ENCODE assay signal across 9 cellular contexts in the genomic region with DNA sequence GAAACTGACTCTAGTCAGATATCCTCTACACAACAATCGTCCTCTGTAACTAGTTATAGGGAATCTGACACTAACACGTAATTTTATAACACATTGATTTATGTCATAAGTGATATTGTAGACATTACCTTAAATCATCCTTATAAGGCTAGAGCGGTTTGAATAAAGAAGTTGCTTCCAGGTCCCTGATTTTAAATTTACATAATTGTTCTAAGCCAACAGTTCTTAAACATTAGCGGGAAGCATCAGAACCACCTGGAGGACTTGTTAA. TPM values are rescaled to one million over a fixed set of nuclear protein-coding genes. Genes with fewer than 3 reads are reported as not detected.
DNase-seq lines count a peak whose midpoint lies in the region; ATAC-seq and TF ChIP-seq lines count a peak whose summit lies in the region.
"Had no signal": no experiment of that assay in that cellular context is flagged by ENCODE, and none has a peak within 500 bp of the region (broad histone marks: within the 10 kb centered on the region; RNA-seq: fewer than 3 reads in every experiment).

No MANE protein-coding gene starts in this region.

- 34% methylated on average over 4 of the region's 4 CpGs for WGBS in esophagus muscularis mucosa
- 31% methylated on average over 4 of the region's 4 CpGs for WGBS in prostate gland

- H3K27ac ChIP-seq in esophagus muscularis mucosa (replicated peaks in 1 of 4): peak overlapping the region; percentile 91 to 96 (median 95)
- peak overlapping the region; percentile 95 to 97 for H3K27ac ChIP-seq in prostate gland
- H3K27ac ChIP-seq in brain microvascular endothelial cell: no peak overlapping the region

- no peaks in the 10 kb centered on the region for H3K9me3 ChIP-seq in esophagus muscularis mucosa
- H3K9me3 ChIP-seq in prostate gland: no peaks in the 10 kb centered on the region
- H3K9me3 ChIP-seq: neutrophil had no signal

- no peak for TF ChIP-seq EP300 in esophagus muscularis mucosa (IDR thresholded peaks at IDR 0.05)

- intact Hi-C loops in esophagus muscularis mucosa (cut with DNase I): no loop called here
- intact Hi-C loops in prostate gland (cut with DNase I): no loop called here

- H3K4me1 ChIP-seq in esophagus muscularis mucosa (peaks cover 55 to 68% (median 66%) of the 10 kb centered on the region in 4 donors), prostate gland (replicated peaks) (peaks cover 5% of the 10 kb centered on the region)

- in situ Hi-C loops in brain microvascular endothelial cell (cut with HindIII; ENCODE audit: low pct_ligation_motif_present, low sequenced_read_pairs): no loop called here

- H3K36me3 ChIP-seq in esophagus muscularis mucosa (no peaks in the 10 kb centered on the region), prostate gland (no peaks in the 10 kb centered on the region), brain microvascular endothelial cell (replicated peaks) (no peaks in the 10 kb centered on the region)
- H3K36me3 ChIP-seq: neutrophil had no signal

- H3K27me3 ChIP-seq in esophagus muscularis mucosa: no peaks in the 10 kb centered on the region
- no peaks in the 10 kb centered on the region for H3K27me3 ChIP-seq in prostate gland (replicated peaks; ENCODE audit: insufficient read depth)
- no peaks in the 10 kb centered on the region for H3K27me3 ChIP-seq in brain microvascular endothelial cell (replicated peaks)
- H3K27me3 ChIP-seq: neutrophil had no signal

- TF ChIP-seq CTCF in esophagus muscularis mucosa (IDR thresholded peaks at IDR 0.05) (no peak), prostate gland (IDR thresholded peaks at IDR 0.05) (no peak), brain microvascular endothelial cell (IDR thresholded peaks at IDR 0.05; ENCODE audit: low read depth, low read length, missing control alignments) (no peak)

- ATAC-seq in GM21825 (IDR thresholded peaks at IDR 0.05; ENCODE audit: unreplicated experiment): no peak

- DNase-seq in OCI-M1 (lab: John Stamatoyannopoulos, UW) (peak; percentile 46), esophagus muscularis mucosa (ENCODE audit: extremely low spot score) (no peak), prostate gland (ENCODE audit: low spot score) (no peak), brain microvascular endothelial cell (no peak), globus pallidus (ENCODE audit: low spot score) (no peak)
- no peak for DNase-seq in activated CD8-positive, alpha-beta memory T cell treated with anti-CD3 and anti-CD28 coated beads, Interleukin-2, amount 50 U/mL, for 4 hours

- H3K4me3 ChIP-seq in GM08714 (ENCODE audit: low read length) (peak overlapping the region; percentile 98; the same call in 1 of the 2 replicates), esophagus muscularis mucosa (peak overlapping the region; percentile 64 to 96 (median 87)), prostate gland (peak overlapping the region; percentile 82 to 88), brain microvascular endothelial cell (ENCODE audit: low read depth, low read length) (no peak overlapping the region)

- TF ChIP-seq POLR2A in esophagus muscularis mucosa (IDR thresholded peaks at IDR 0.05; ENCODE audit: low read depth) (no peak), prostate gland (IDR thresholded peaks at IDR 0.05) (no peak)

RNA-seq across cellular contexts. Expression of a gene that starts 0.7 kb away (rescaled TPM):
- 10 to 100 TPM; 19.9 to 30.0 (median 24.4) TPM for total RNA-seq in esophagus muscularis mucosa
- 10 to 100 TPM; 19.1 to 27.2 TPM for total RNA-seq in prostate gland

RNA-seq across cellular contexts. Expression of a gene that starts 2.9 kb away (rescaled TPM):
- total RNA-seq in esophagus muscularis mucosa (10 to 100 TPM; 58.5 to 95.5 (median 73.1) TPM), prostate gland (10 to 100 TPM; 55.6 to 89.2 TPM)
